24 cellular contexts compared by ENCODE assay signal in genomic region chr17:80237386-80237785, GRCh38. TPM values are rescaled to one million over a fixed set of nuclear protein-coding genes. Genes with fewer than 3 reads are reported as not detected.
DNase-seq lines count a peak whose midpoint lies in the region; ATAC-seq, FAIRE-seq and TF ChIP-seq lines count a peak whose summit lies in the region.
"Had no signal": no experiment of that assay in that cellular context is flagged by ENCODE, and none has a peak within 500 bp of the region (broad histone marks: within the 10 kb centered on the region; RNA-seq: fewer than 3 reads in every experiment).

No MANE protein-coding gene starts in this region.

- H2AFZ ChIP-seq in osteoblast (ENCODE audit: low read length) = no peak overlapping the region

- H3K9me3 ChIP-seq in heart left ventricle (peaks cover 0 to 20% (median 14%) of the 10 kb centered on the region in 12 donors), kidney (ENCODE audit: control insufficient read depth in 1 of 2, low read length in 2 of 2) (peaks cover 3 to 4% of the 10 kb centered on the region in 2 donors), osteoblast (ENCODE audit: low read depth, low read length) (no peaks in the 10 kb centered on the region), stomach (peaks cover 5 to 18% (median 12%) of the 10 kb centered on the region in 4 donors)
- H3K9me3 ChIP-seq: BE2C had no signal

- H3K36me3 ChIP-seq in heart left ventricle (peaks cover 0 to 89% (median 62%) of the 10 kb centered on the region in 9 donors), kidney (ENCODE audit: control insufficient read depth in 1 of 2, insufficient read depth in 2 of 2, low read length in 2 of 2) (peaks cover 22 to 46% of the 10 kb centered on the region in 2 donors), osteoblast (ENCODE audit: insufficient read depth, low read length) (peaks cover 12% of the 10 kb centered on the region), stomach (peaks cover 40 to 95% (median 87%) of the 10 kb centered on the region in 4 donors)
- H3K36me3 ChIP-seq: BE2C had no signal

- CTCF ChIA-PET in activated naive CD4-positive, alpha-beta T cell treated with anti-CD3 and anti-CD28 coated beads for 36 hours (lab: Charles Lee) = interaction anchor here (0.8 to 1.4 kb wide), 2 partner anchors 15 to 136 kb away, joined by 3 to 4 read pairs; partner anchors contain the start of gene GAA

- intact Hi-C loops in Right ventricle myocardium inferior (cut with DNase I) (no loop called here), heart left ventricle (cut with DNase I) (no loop called here), kidney (cut with DNase I) (no loop called here), stomach (cut with DNase I; ENCODE audit: low total_unique reads) (no loop called here)
- intact Hi-C loops in activated naive CD4-positive, alpha-beta T cell treated with anti-CD3 and anti-CD28 coated beads for 36 hours (cut with micrococcal nuclease) = no loop called here

- H3K4me1 ChIP-seq in heart left ventricle (no peaks in the 10 kb centered on the region), kidney (ENCODE audit: control insufficient read depth in 1 of 2, insufficient read depth in 1 of 2, low read depth in 1 of 2, low read length in 2 of 2) (no peaks in the 10 kb centered on the region), osteoblast (ENCODE audit: insufficient read depth, low read length) (no peaks in the 10 kb centered on the region), stomach (no peaks in the 10 kb centered on the region)
- H3K4me1 ChIP-seq: A549; BE2C; BLaER1 treated with 17β-estradiol and CSF1 and Interleukin-3, amounts not matched to agents 10 nM and 100 nM; Caco-2; HAP-1 had no signal

- H3K79me2 ChIP-seq in osteoblast (ENCODE audit: insufficient read depth, low read length) = no peaks in the 10 kb centered on the region

- peaks cover 11% of the 10 kb centered on the region for H3K9me3 Mint-ChIP-seq in activated naive CD4-positive, alpha-beta T cell treated with anti-CD3 and anti-CD28 coated beads for 36 hours

- no peak for TF ChIP-seq CTCF in heart left ventricle (IDR thresholded peaks at IDR 0.05)
- no peak for TF ChIP-seq CTCF in kidney (IDR thresholded peaks at IDR 0.05; ENCODE audit: borderline replicate concordance, extremely low read depth, insufficient read depth)
- TF ChIP-seq CTCF in osteoblast (IDR thresholded peaks at IDR 0.05; ENCODE audit: extremely low read depth, low read depth, low read length) = no peak
- TF ChIP-seq CTCF in stomach (IDR thresholded peaks at IDR 0.05) = no peak

- no peak for FAIRE-seq in kidney (lab: Jason Lieb, UNC)
- FAIRE-seq: A549, D721Med, GM12878, GM19239, H54 had no signal

- H3K4me1 Mint-ChIP-seq in activated naive CD4-positive, alpha-beta T cell treated with anti-CD3 and anti-CD28 coated beads for 36 hours (ENCODE audit: low read depth) = no peaks in the 10 kb centered on the region

- H3K27me3 Mint-ChIP-seq in activated naive CD4-positive, alpha-beta T cell treated with anti-CD3 and anti-CD28 coated beads for 36 hours (ENCODE audit: low read depth) = no peaks in the 10 kb centered on the region
- H3K27me3 Mint-ChIP-seq: CD4-positive, alpha-beta memory T cell had no signal

- ATAC-seq in Right ventricle myocardium inferior (no peak), heart left ventricle (no peak)
- ATAC-seq: A549, GM12878 had no signal

- H3K27ac Mint-ChIP-seq in activated naive CD4-positive, alpha-beta T cell treated with anti-CD3 and anti-CD28 coated beads for 36 hours = no peak overlapping the region

- H3K4me2 ChIP-seq in osteoblast (ENCODE audit: insufficient read depth, low read length) = no peak overlapping the region
- H3K4me2 ChIP-seq: A549; BLaER1 treated with 17β-estradiol and CSF1 and Interleukin-3, amounts not matched to agents 10 nM and 100 nM had no signal

- WGBS in heart left ventricle, 4 donors = 96 to 98% (median 97%) methylated on average over 10 of the region's 10 CpGs
- 94 to 100% (median 97%) methylated on average over 6 to 10 of the region's 10 CpGs for WGBS in stomach, 5 donors

- no peaks in the 10 kb centered on the region for H3K27me3 ChIP-seq in heart left ventricle
- H3K27me3 ChIP-seq in osteoblast (ENCODE audit: insufficient read depth, low read length) = no peaks in the 10 kb centered on the region
- no peaks in the 10 kb centered on the region for H3K27me3 ChIP-seq in stomach
- H3K27me3 ChIP-seq: BE2C; BLaER1 treated with 17β-estradiol and CSF1 and Interleukin-3, amounts not matched to agents 10 nM and 100 nM had no signal

- H3K27ac ChIP-seq in heart left ventricle = no peak overlapping the region
- no peak overlapping the region for H3K27ac ChIP-seq in kidney (ENCODE audit: low read depth in 2 of 2, low read length in 2 of 2)
- no peak overlapping the region for H3K27ac ChIP-seq in osteoblast (ENCODE audit: low read depth, low read length)
- H3K27ac ChIP-seq in stomach = no peak overlapping the region
- H3K27ac ChIP-seq: A549; BLaER1 treated with 17β-estradiol and CSF1 and Interleukin-3, amounts not matched to agents 10 nM and 100 nM had no signal

- no peaks in the 10 kb centered on the region for H4K20me1 ChIP-seq in osteoblast (ENCODE audit: insufficient read depth, low read length)
- H4K20me1 ChIP-seq: BLaER1 treated with 17β-estradiol and CSF1 and Interleukin-3, amounts not matched to agents 10 nM and 100 nM had no signal

- peaks cover 23% of the 10 kb centered on the region for H3K36me3 Mint-ChIP-seq in activated naive CD4-positive, alpha-beta T cell treated with anti-CD3 and anti-CD28 coated beads for 36 hours (ENCODE audit: low read depth)

- no peak overlapping the region for H3K9ac ChIP-seq in kidney (ENCODE audit: low read length in 2 of 2)
- H3K9ac ChIP-seq: BLaER1 treated with 17β-estradiol and CSF1 and Interleukin-3, amounts not matched to agents 10 nM and 100 nM had no signal

- H3K4me3 ChIP-seq in heart left ventricle = no peak overlapping the region
- H3K4me3 ChIP-seq in kidney (ENCODE audit: low read length in 2 of 2) = no peak overlapping the region
- no peak overlapping the region for H3K4me3 ChIP-seq in osteoblast (ENCODE audit: insufficient read depth, low read length)
- no peak overlapping the region for H3K4me3 ChIP-seq in stomach
- H3K4me3 ChIP-seq: A549; BLaER1 treated with 17β-estradiol and CSF1 and Interleukin-3, amounts not matched to agents 10 nM and 100 nM; GM12878; HAP-1 had no signal

- no peak overlapping the region for H3K4me3 Mint-ChIP-seq in activated naive CD4-positive, alpha-beta T cell treated with anti-CD3 and anti-CD28 coated beads for 36 hours
- H3K4me3 Mint-ChIP-seq: CD4-positive, alpha-beta memory T cell had no signal

- TF ChIP-seq POLR2A in heart left ventricle (IDR thresholded peaks at IDR 0.05) (no peak), stomach (IDR thresholded peaks at IDR 0.05) (no peak)

- TF ChIP-seq EP300 in stomach (IDR thresholded peaks at IDR 0.05) = no peak

- peak; percentile 50 for DNase-seq in Right ventricle myocardium inferior (ENCODE audit: missing footprints)
- no peak for DNase-seq in heart left ventricle
- DNase-seq in kidney = peak; percentile 38
- peak; percentile 61 for DNase-seq in osteoblast (ENCODE audit: insufficient read length, low spot score, missing footprints)
- no peak for DNase-seq in stomach
- DNase-seq in activated naive CD4-positive, alpha-beta T cell treated with anti-CD3 and anti-CD28 coated beads for 36 hours = no peak
- DNase-seq: 8988T; ACHN; AML-193; BE2C; Caco-2; CD4-positive, alpha-beta memory T cell; DMS 273 treated with DMSO at 0.1 percent for 48 hours; DMS79; EL; GDM1; GOT3 had no signal

RNA-seq across cellular contexts. Expression of gene SLC26A11, which starts 17.2 kb away (rescaled TPM):
- 3.9 TPM for total RNA-seq in Right ventricle myocardium inferior
- total RNA-seq in heart left ventricle = 10 to 100 TPM in 2 of 9 donors, 1 to 10 TPM in 7; 2.4 to 13.0 (median 4.6) TPM
- 1 to 10 TPM; 2.7 to 3.4 TPM for polyA plus RNA-seq in heart left ventricle
- 24.5 TPM for total RNA-seq in kidney
- polyA plus RNA-seq in kidney (ENCODE audit: insufficient read depth, low read depth, low replicate concordance) = 11.3 TPM
- total RNA-seq in osteoblast = 12.7 and 17.4 TPM in 2 replicates
- total RNA-seq in stomach = 10 to 100 TPM in 3 of 5 donors, 1 to 10 TPM in 2; 2.3 to 93.3 (median 10.1) TPM
- 1 to 10 TPM; 2.6 to 8.7 (median 3.0) TPM for polyA plus RNA-seq in stomach
- 1 to 10 TPM; 4.0 to 5.4 TPM for total RNA-seq in activated naive CD4-positive, alpha-beta T cell treated with anti-CD3 and anti-CD28 coated beads for 36 hours

RNA-seq across cellular contexts. Expression of gene SGSH, which starts 17.3 kb away (rescaled TPM):
- total RNA-seq in Right ventricle myocardium inferior (12.4 TPM), heart left ventricle (10 to 100 TPM in 8 of 9 donors, 1 to 10 TPM in 1; 6.4 to 27.0 (median 14.9) TPM), kidney (63.2 TPM), osteoblast (15.9 and 19.4 TPM in 2 replicates), stomach (100 to 1,000 TPM in 2 of 5 donors, 10 to 100 TPM in 3; 15.8 to 307 (median 54.2) TPM)
- polyA plus RNA-seq in heart left ventricle (10 to 100 TPM; 11.9 to 12.8 TPM), kidney (ENCODE audit: insufficient read depth, low read depth, low replicate concordance) (25.9 TPM), stomach (10 to 100 TPM; 15.7 to 30.1 (median 25.2) TPM)
- 10 to 100 TPM; 30.3 to 32.1 TPM for total RNA-seq in activated naive CD4-positive, alpha-beta T cell treated with anti-CD3 and anti-CD28 coated beads for 36 hours

RNA-seq across cellular contexts. Expression of gene RNF213, which starts 23.3 kb away (rescaled TPM):
- total RNA-seq in Right ventricle myocardium inferior = 28.6 TPM
- total RNA-seq in heart left ventricle = 100 to 1,000 TPM in 1 of 9 donors, 10 to 100 TPM in 8; 24.2 to 167 (median 32.7) TPM
- 10 to 100 TPM; 23.1 to 31.4 TPM for polyA plus RNA-seq in heart left ventricle
- 276 TPM for total RNA-seq in kidney
- 43.4 TPM for polyA plus RNA-seq in kidney (ENCODE audit: insufficient read depth, low read depth, low replicate concordance)
- 134 and 143 TPM in 2 replicates for total RNA-seq in osteoblast
- 100 to 1,000 TPM in 4 of 5 donors, 10 to 100 TPM in 1; 84.8 to 358 (median 208) TPM for total RNA-seq in stomach
- polyA plus RNA-seq in stomach = 10 to 100 TPM; 12.3 to 29.6 (median 12.4) TPM
- total RNA-seq in activated naive CD4-positive, alpha-beta T cell treated with anti-CD3 and anti-CD28 coated beads for 36 hours = 100 to 1,000 TPM; 234 to 250 TPM

Comparison
In these comparisons a context has a peak if more than half of its experiments do, and no peak if none do; other contexts are left out.
1. DNase-seq: peak in Right ventricle myocardium inferior (single experiment), kidney (single experiment) and osteoblast (single experiment); none in heart left ventricle (0 of 5), stomach (single experiment) and activated naive CD4-positive, alpha-beta T cell treated with anti-CD3 and anti-CD28 coated beads for 36 hours (single experiment).